Comparison of ENCODE assay signal across 8 cellular contexts in genomic region chr22:47090591-47091240, GRCh38.
A peak's percentile ranks its signal among the peaks of the same experiment; 100 is the strongest.
DNase-seq lines count a peak whose midpoint lies in the region; ATAC-seq and TF ChIP-seq lines count a peak whose summit lies in the region.

No MANE protein-coding gene starts in this region.

- DNase-seq in GM04503 (ENCODE audit: low read depth) (peak; percentile 28), fibroblast of lung (ENCODE audit: low read depth in 2 of 2) (peak; percentile 47 to 57), sciatic nerve (ENCODE audit: low spot score) (peak; percentile 61), DMS153 (lab: John Stamatoyannopoulos, UW) (no peak), amniotic stem cell (lab: John Stamatoyannopoulos, UW) (no peak), NCI-H1092 treated with DMSO at 0.1 percent for 48 hours (lab: John Stamatoyannopoulos, UW) (no peak)

- H3K9me3 ChIP-seq in fibroblast of lung (ENCODE audit: control insufficient read depth, insufficient read depth, low read depth, low read length) = no peaks in the 10 kb centered on the region

- H2AFZ ChIP-seq in fibroblast of lung (ENCODE audit: low read length) = peak overlapping the region; percentile 55

- H3K79me2 ChIP-seq in fibroblast of lung (ENCODE audit: control insufficient read depth, insufficient read depth, low read length) = no peaks in the 10 kb centered on the region

- no peaks in the 10 kb centered on the region for H3K27me3 ChIP-seq in fibroblast of lung (ENCODE audit: control insufficient read depth, insufficient read depth, low read length)

- peak overlapping the region; percentile 53 for H3K4me3 ChIP-seq in WI38 (ENCODE audit: low read depth, low read length)
- peak overlapping the region; percentile 47 to 59 (median 54) for H3K4me3 ChIP-seq in fibroblast of lung (replicated peaks in 1 of 4; ENCODE audit: control extremely low read depth in 1 of 4, insufficient read depth in 1 of 4, low read depth in 3 of 4, low read length in 4 of 4)

- no peak for TF ChIP-seq CTCF in WI38 (IDR thresholded peaks at IDR 0.05; ENCODE audit: low read depth, low read length)
- no peak for TF ChIP-seq CTCF in fibroblast of lung (conservative IDR thresholded peaks at IDR 0.05 in 1 of 2, IDR thresholded peaks at IDR 0.05 in 1 of 2; ENCODE audit: low read depth in 1 of 2, low read length in 2 of 2)

- no peaks in the 10 kb centered on the region for H3K4me1 ChIP-seq in fibroblast of lung (ENCODE audit: control insufficient read depth, extremely low read depth, insufficient read depth, low read length)

- no peaks in the 10 kb centered on the region for H3K36me3 ChIP-seq in fibroblast of lung (ENCODE audit: control insufficient read depth, insufficient read depth, low read length)

- peak overlapping the region; percentile 85 for H3K4me2 ChIP-seq in fibroblast of lung (ENCODE audit: extremely low read depth, insufficient read depth, low read length)

- ATAC-seq in sciatic nerve (no peak), GM21529 (IDR thresholded peaks at IDR 0.05; ENCODE audit: unreplicated experiment) (no peak)

- H3K27ac ChIP-seq in fibroblast of lung (ENCODE audit: insufficient read depth, low read length) = peak overlapping the region; percentile 31

- H3K9ac ChIP-seq in fibroblast of lung (ENCODE audit: insufficient read depth, low read length) = no peak overlapping the region

- no peaks in the 10 kb centered on the region for H4K20me1 ChIP-seq in fibroblast of lung (ENCODE audit: control insufficient read depth, extremely low read depth, insufficient read depth, low read length)

- intact Hi-C loops in sciatic nerve (cut with DNase I) = no loop called here

Comparison
In these comparisons a context has a peak if more than half of its experiments do, and no peak if none do; other contexts are left out.
1. DNase-seq: peak in GM04503 (single experiment), fibroblast of lung (2 of 2) and sciatic nerve (single experiment); none in DMS153 (single experiment), amniotic stem cell (single experiment) and NCI-H1092 treated with DMSO at 0.1 percent for 48 hours (single experiment).